ENCODE assay signal across 14 cellular contexts in the genomic region with DNA sequence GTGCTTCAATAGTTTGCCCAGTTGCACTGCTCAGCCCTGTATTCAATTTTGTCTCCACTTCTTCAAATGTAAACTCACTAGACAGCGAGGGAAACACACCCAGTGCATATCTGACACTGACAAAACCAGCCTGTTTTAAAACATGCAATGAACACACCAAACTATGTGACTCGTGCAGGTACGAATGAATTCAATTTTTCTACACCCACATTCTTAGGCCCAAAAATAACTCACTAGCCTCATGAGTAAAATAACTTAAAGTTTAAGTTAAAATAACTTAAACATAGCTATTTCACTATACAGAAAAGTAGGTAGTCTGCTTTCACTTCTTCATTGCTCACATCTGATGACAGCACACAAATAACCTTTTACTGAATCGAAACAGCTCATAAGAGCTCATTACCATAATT. TPM values are rescaled to one million over a fixed set of nuclear protein-coding genes. Genes with fewer than 3 reads are reported as not detected.
A peak's percentile ranks its signal among the peaks of the same experiment; 100 is the strongest.
DNase-seq lines count a peak whose midpoint lies in the region; ATAC-seq and TF ChIP-seq lines count a peak whose summit lies in the region.
"Had no signal": no experiment of that assay in that cellular context is flagged by ENCODE, and none has a peak within 500 bp of the region (broad histone marks: within the 10 kb centered on the region; RNA-seq: fewer than 3 reads in every experiment).

No MANE protein-coding gene starts in this region.

- H3K27me3 ChIP-seq in transverse colon = no peaks in the 10 kb centered on the region
- no peaks in the 10 kb centered on the region for H3K27me3 ChIP-seq in hepatocyte
- H3K27me3 ChIP-seq in heart left ventricle = no peaks in the 10 kb centered on the region
- H3K27me3 ChIP-seq: cardiac muscle cell had no signal

- H3K9me2 ChIP-seq in hepatocyte (replicated peaks; ENCODE audit: insufficient read depth) = no peaks in the 10 kb centered on the region

- DNase-seq in transverse colon (no peak), hepatocyte (ENCODE audit: low spot score) (no peak), heart left ventricle (no peak)
- DNase-seq in stimulated activated CD4-positive, alpha-beta T cell treated with anti-CD3 and anti-CD28 coated beads, Interleukin-4, amount 100 ng/mL, for 24 hours = no peak
- DNase-seq: activated CD4-positive, CD25-positive, alpha-beta regulatory T cell; COR-L47; NCI-H1105; NCI-H774; SIG-M5 had no signal

- no peaks in the 10 kb centered on the region for H4K20me1 ChIP-seq in hepatocyte (ENCODE audit: insufficient read depth, poor library complexity, severe bottlenecking)

- no peaks in the 10 kb centered on the region for H3K9me3 ChIP-seq in transverse colon
- H3K9me3 ChIP-seq in hepatocyte (ENCODE audit: low read depth) = no peaks in the 10 kb centered on the region
- no peaks in the 10 kb centered on the region for H3K9me3 ChIP-seq in heart left ventricle

- ATAC-seq in GM19025 (IDR thresholded peaks at IDR 0.05; ENCODE audit: low read depth, unreplicated experiment) (peak; percentile 75), GM21786 (IDR thresholded peaks at IDR 0.05; ENCODE audit: unreplicated experiment) (peak; percentile 94), HG03342 (IDR thresholded peaks at IDR 0.05; ENCODE audit: unreplicated experiment) (peak; percentile 70), heart left ventricle (no peak)
- ATAC-seq: natural killer cell treated with Interleukin-12 subunit alpha and Interleukin-12 subunit beta and Interleukin-15 and Interleukin-18, amount 100 ng/mL, for 72 hours had no signal

- H3K4me3 ChIP-seq in transverse colon (no peak overlapping the region), hepatocyte (no peak overlapping the region), heart left ventricle (no peak overlapping the region)
- H3K4me3 ChIP-seq: cardiac muscle cell had no signal

- TF ChIP-seq POLR2A in transverse colon (IDR thresholded peaks at IDR 0.05) = no peak
- TF ChIP-seq POLR2A in heart left ventricle (IDR thresholded peaks at IDR 0.05) = no peak

- WGBS in transverse colon (ENCODE audit: low coverage in 1 of 2), 2 donors = 73 to 77% methylated on average over 4 of the region's 4 CpGs
- WGBS in hepatocyte (ENCODE audit: low lambda C conversion rate, missing lambda C conversion rate) = 89% methylated on average over 4 of the region's 4 CpGs
- WGBS in heart left ventricle, 4 donors = 91 to 95% (median 94%) methylated on average over 4 of the region's 4 CpGs

- H2AFZ ChIP-seq in hepatocyte = no peak overlapping the region

- no peak for TF ChIP-seq CTCF in transverse colon (IDR thresholded peaks at IDR 0.05)
- TF ChIP-seq CTCF in hepatocyte (IDR thresholded peaks at IDR 0.05; ENCODE audit: poor library complexity) = no peak
- no peak for TF ChIP-seq CTCF in heart left ventricle (IDR thresholded peaks at IDR 0.05)

- H3K27ac ChIP-seq in transverse colon = peak overlapping the region in 3 of 4 donors; percentile 22 to 63 (median 57)
- no peak overlapping the region for H3K27ac ChIP-seq in hepatocyte
- no peak overlapping the region for H3K27ac ChIP-seq in heart left ventricle
- H3K27ac ChIP-seq: cardiac muscle cell had no signal

- peaks cover 22% of the 10 kb centered on the region for H3K79me2 ChIP-seq in hepatocyte

- H3K36me3 ChIP-seq in transverse colon (peaks cover 0 to 7% (median under 1%) of the 10 kb centered on the region in 4 donors), hepatocyte (replicated peaks; ENCODE audit: insufficient read depth, low read depth) (no peaks in the 10 kb centered on the region), heart left ventricle (peaks cover 0 to 73% (median 53%) of the 10 kb centered on the region in 9 donors)

- no peak for TF ChIP-seq EP300 in transverse colon (IDR thresholded peaks at IDR 0.05; ENCODE audit: low read depth)

- no peak overlapping the region for H3K4me2 ChIP-seq in hepatocyte

- intact Hi-C loops in transverse colon (cut with DNase I; ENCODE audit: low total_unique reads) = no loop called here
- intact Hi-C loops in heart left ventricle (cut with DNase I) = no loop called here

- in situ Hi-C loops in transverse colon (cut with MboI; ENCODE audit: low pct_ligation_motif_present in 1 of 4, low pct_unique_long_range_greater_than_20kb in 1 of 4, low sequenced_read_pairs in 3 of 4) = no loop called here

- peaks cover 0 to 22% (median 2%) of the 10 kb centered on the region in 4 donors for H3K4me1 ChIP-seq in transverse colon
- H3K4me1 ChIP-seq in hepatocyte (ENCODE audit: insufficient read depth) = peaks cover 5% of the 10 kb centered on the region
- H3K4me1 ChIP-seq in heart left ventricle = no peaks in the 10 kb centered on the region

RNA-seq across cellular contexts. Expression of a gene that starts 21.1 kb away (rescaled TPM):
- 100 to 1,000 TPM in 2 of 4 donors, 10 to 100 TPM in 2; 44.8 to 178 (median 117) TPM for total RNA-seq in transverse colon
- total RNA-seq in hepatocyte = 11.5 and 14.9 TPM in 2 replicates
- 9.7 and 13.0 TPM in 2 replicates for polyA plus RNA-seq in hepatocyte
- 1 to 10 TPM; 5.8 to 9.6 (median 6.9) TPM for total RNA-seq in heart left ventricle
- polyA plus RNA-seq in heart left ventricle = 1 to 10 TPM; 3.7 to 8.0 TPM

RNA-seq across cellular contexts. Expression of a gene that starts 21.3 kb away (rescaled TPM):
- total RNA-seq in transverse colon (10 to 100 TPM in 2 of 4 donors, 1 to 10 TPM in 2; 7.1 to 37.3 (median 18.4) TPM), hepatocyte (20.0 and 20.6 TPM in 2 replicates), heart left ventricle (10 to 100 TPM; 16.3 to 24.8 (median 22.0) TPM)
- polyA plus RNA-seq in hepatocyte (19.9 and 24.4 TPM in 2 replicates), heart left ventricle (10 to 100 TPM; 24.5 to 49.7 TPM)

Comparison
In these comparisons a context has a peak if more than half of its experiments do, and no peak if none do; other contexts are left out.
1. ATAC-seq: peak in GM19025 (single experiment), GM21786 (single experiment) and HG03342 (single experiment); none in heart left ventricle (0 of 4).
2. H3K27ac ChIP-seq: peak in transverse colon (3 of 4); none in hepatocyte (single experiment) and heart left ventricle (0 of 12).